ENCODE assay signal across 22 cellular contexts in the genomic region with DNA sequence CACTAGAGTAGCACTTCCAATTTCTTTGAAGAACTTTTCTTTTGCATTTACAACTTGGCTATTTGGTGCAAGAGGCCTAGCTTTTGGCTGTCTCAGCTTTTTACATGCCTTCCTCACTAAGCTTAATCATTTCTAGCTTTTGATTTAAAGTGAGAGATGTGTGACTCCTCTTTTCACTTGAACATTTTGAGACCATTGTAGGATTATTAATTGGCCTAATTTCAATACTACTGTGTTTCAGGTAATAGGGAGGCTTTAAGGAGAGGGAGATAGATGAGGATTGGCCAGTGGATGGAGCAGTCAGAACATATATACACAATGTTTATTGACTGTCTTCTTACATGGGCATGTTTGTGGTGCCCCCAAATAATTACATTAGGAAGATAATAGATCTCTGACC.
"Had no signal": no experiment of that assay in that cellular context is flagged by ENCODE, and none has a peak within 500 bp of the region (broad histone marks: within the 10 kb centered on the region; RNA-seq: fewer than 3 reads in every experiment).

No MANE protein-coding gene starts in this region.

- DNase-seq: stimulated activated CD4-positive, alpha-beta T cell treated with anti-CD3 and anti-CD28 coated beads, Interleukin-2, amount 100 ng/mL, for 48 hours; stimulated activated CD4-positive, alpha-beta T cell treated with anti-CD3 and anti-CD28 coated beads, Interleukin-4, amount 100 ng/mL, for 1 hour; stimulated activated CD4-positive, alpha-beta T cell treated with anti-CD3 and anti-CD28 coated beads, Interleukin-4, amount 100 ng/mL, for 24 hours; stimulated activated CD4-positive, alpha-beta T cell treated with anti-CD3 and anti-CD28 coated beads, Interleukin-4, amount 100 ng/mL, for 4 hours; stimulated activated CD8-positive, alpha-beta memory T cell treated with anti-CD3 and anti-CD28 coated beads, Interleukin-4, amount 100 ng/mL, for 48 hours; stimulated activated naive B cell treated with anti-CD40 and anti-IgM and Interleukin-4, amounts not matched to agents 10 μg/mL and 1 μg/mL and 100 μg/mL, for 72 hours; stimulated activated naive CD4-positive, alpha-beta T cell; stimulated activated naive CD4-positive, alpha-beta T cell treated with Interleukin-2 at 50 U/mL for 16 hours; stimulated activated naive CD8-positive, alpha-beta T cell treated with anti-CD3 and anti-CD28 coated beads, Interleukin-15, amount 100 ng/mL, for 72 hours; stimulated activated naive CD8-positive, alpha-beta T cell treated with anti-CD3 and anti-CD28 coated beads, Interleukin-15, Interleukin-2, amounts not matched to agents 100 U/mL and 50 U/mL, for 24 hours; stomach; substantia nigra; testis; thyroid gland; tibial artery; transverse colon; upper lobe of left lung; upper lobe of right lung; uterus had no signal

- H3K27ac Mint-ChIP-seq: stimulated activated memory B cell treated with anti-CD40 and anti-IgM and Interleukin-4, amounts not matched to agents 10 μg/mL and 1 μg/mL and 100 μg/mL, for 72 hours; stimulated activated naive B cell treated with anti-CD40 and anti-IgM and Interleukin-4, amounts not matched to agents 10 μg/mL and 1 μg/mL and 100 μg/mL, for 72 hours; stimulated activated naive CD8-positive, alpha-beta T cell treated with anti-CD3 and anti-CD28 coated beads, Interleukin-15, amount 100 ng/mL, for 72 hours; stimulated activated naive CD8-positive, alpha-beta T cell treated with anti-CD3 and anti-CD28 coated beads, Interleukin-15, Interleukin-2, amounts not matched to agents 100 ng/mL and 50 ng/mL, for 24 hours; type B pancreatic cell had no signal

- H3K4me1 Mint-ChIP-seq: stimulated activated memory B cell treated with anti-CD40 and anti-IgM and Interleukin-4, amounts not matched to agents 10 μg/mL and 1 μg/mL and 100 μg/mL, for 72 hours had no signal

- H3K36me3 Mint-ChIP-seq: type B pancreatic cell had no signal

- H3K9me3 Mint-ChIP-seq: stimulated activated naive CD8-positive, alpha-beta T cell treated with anti-CD3 and anti-CD28 coated beads, Interleukin-15, Interleukin-2, amounts not matched to agents 100 ng/mL and 50 ng/mL, for 24 hours had no signal

- H3K27me3 Mint-ChIP-seq: stimulated activated naive CD8-positive, alpha-beta T cell treated with anti-CD3 and anti-CD28 coated beads, Interleukin-15, amount 100 ng/mL, for 72 hours had no signal

- H3K4me3 Mint-ChIP-seq: stimulated activated memory B cell treated with anti-CD40 and anti-IgM and Interleukin-4, amounts not matched to agents 10 μg/mL and 1 μg/mL and 100 μg/mL, for 72 hours; stimulated activated naive B cell treated with anti-CD40 and anti-IgM and Interleukin-4, amounts not matched to agents 10 μg/mL and 1 μg/mL and 100 μg/mL, for 72 hours; stimulated activated naive CD8-positive, alpha-beta T cell treated with anti-CD3 and anti-CD28 coated beads, Interleukin-15, amount 100 ng/mL, for 72 hours; stimulated activated naive CD8-positive, alpha-beta T cell treated with anti-CD3 and anti-CD28 coated beads, Interleukin-15, Interleukin-2, amounts not matched to agents 100 ng/mL and 50 ng/mL, for 24 hours; type B pancreatic cell had no signal

- ATAC-seq: stimulated activated memory B cell treated with anti-CD40 and anti-IgM and Interleukin-4, amounts not matched to agents 10 μg/mL and 1 μg/mL and 100 μg/mL, for 72 hours; stimulated activated naive B cell treated with anti-CD40 and anti-IgM and Interleukin-4, amounts not matched to agents 10 μg/mL and 1 μg/mL and 100 μg/mL, for 72 hours; stimulated activated naive CD8-positive, alpha-beta T cell treated with anti-CD3 and anti-CD28 coated beads, Interleukin-15, Interleukin-2, amounts not matched to agents 100 U/mL and 50 U/mL, for 24 hours; upper lobe of right lung had no signal
